Comparison of ENCODE assay signal across 2 cellular contexts in genomic region chr14:91834571-91834970, GRCh38.
TF ChIP-seq lines count a peak whose summit lies in the region.

No MANE protein-coding gene starts in this region.

TF ChIP-seq in GM23338, 12 proteins besides CTCF, POLR2A, EP300 and RAD21:
- TF ChIP-seq NANOG (IDR thresholded peaks at IDR 0.05; ENCODE audit: borderline replicate concordance) (no peak), CREB1 (CRISPR knock-in tag; IDR thresholded peaks at IDR 0.05; ENCODE audit: low read depth) (no peak), JUNB (IDR thresholded peaks at IDR 0.05; ENCODE audit: unreplicated experiment) (no peak), ZNF462 (CRISPR knock-in tag; IDR thresholded peaks at IDR 0.05) (no peak), ETS1 (IDR thresholded peaks at IDR 0.05) (no peak), POLR2AphosphoS5 (IDR thresholded peaks at IDR 0.05; ENCODE audit: low read depth) (no peak), ZNF114 (CRISPR knock-in tag; IDR thresholded peaks at IDR 0.05) (no peak), STAT1 (IDR thresholded peaks at IDR 0.05; ENCODE audit: unreplicated experiment) (no peak), ZNF331 (CRISPR knock-in tag; IDR thresholded peaks at IDR 0.05; ENCODE audit: low read depth) (no peak), REST (IDR thresholded peaks at IDR 0.05; ENCODE audit: unreplicated experiment) (no peak), EZH2phosphoT487 (IDR thresholded peaks at IDR 0.05; ENCODE audit: unreplicated experiment) (no peak), EZH2 (IDR thresholded peaks at IDR 0.05; ENCODE audit: low read depth, unreplicated experiment) (no peak)

TF ChIP-seq in H1, 55 proteins besides CTCF, POLR2A, EP300 and RAD21:
- TF ChIP-seq BCL11A (IDR thresholded peaks at IDR 0.05; ENCODE audit: low read depth in 2 of 2, low read length in 2 of 2) (no peak), YY1 (IDR thresholded peaks at IDR 0.05; ENCODE audit: low read depth, low read length) (no peak), JUND (IDR thresholded peaks at IDR 0.05; ENCODE audit: low read length) (no peak), CTBP2 (IDR thresholded peaks at IDR 0.05; ENCODE audit: borderline replicate concordance, insufficient read depth, insufficient read length, low read length) (no peak), MAFK (IDR thresholded peaks at IDR 0.05; ENCODE audit: low read depth, low read length) (no peak), RXRA (IDR thresholded peaks at IDR 0.05; ENCODE audit: insufficient read depth, low read depth, low read length) (no peak)
- TF ChIP-seq, protein P1, sequence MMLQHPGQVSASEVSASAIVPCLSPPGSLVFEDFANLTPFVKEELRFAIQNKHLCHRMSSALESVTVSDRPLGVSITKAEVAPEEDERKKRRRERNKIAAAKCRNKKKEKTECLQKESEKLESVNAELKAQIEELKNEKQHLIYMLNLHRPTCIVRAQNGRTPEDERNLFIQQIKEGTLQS (IDR thresholded peaks at IDR 0.05; ENCODE audit: insufficient read depth, low read depth, low read length): no peak
